In genomic region chr11:77085652-77086051, GRCh38 we compare ENCODE assay signal across 28 cellular contexts. TPM values are rescaled to one million over a fixed set of nuclear protein-coding genes. Genes with fewer than 3 reads are reported as not detected.
DNase-seq lines count a peak whose midpoint lies in the region; ATAC-seq, FAIRE-seq and TF ChIP-seq lines count a peak whose summit lies in the region.
"Had no signal": no experiment of that assay in that cellular context is flagged by ENCODE, and none has a peak within 500 bp of the region (broad histone marks: within the 10 kb centered on the region; RNA-seq: fewer than 3 reads in every experiment).

No MANE protein-coding gene starts in this region.

- no peaks in the 10 kb centered on the region for H3K9me3 ChIP-seq in right cardiac atrium (ENCODE audit: control insufficient read depth, low read length)
- H3K9me3 ChIP-seq in heart right ventricle, result no peaks in the 10 kb centered on the region
- no peaks in the 10 kb centered on the region for H3K9me3 ChIP-seq in kidney (ENCODE audit: control insufficient read depth in 1 of 2, low read length in 2 of 2)
- no peaks in the 10 kb centered on the region for H3K9me3 ChIP-seq in neuronal stem cell (replicated peaks in 1 of 2; ENCODE audit: control insufficient read depth in 2 of 2, insufficient read depth in 1 of 2, low read depth in 1 of 2, low read length in 2 of 2)
- H3K9me3 ChIP-seq in MG63, result no peaks in the 10 kb centered on the region
- H3K9me3 ChIP-seq: Caco-2, lower lobe of right lung had no signal

- no peak overlapping the region for H2BK15ac ChIP-seq in neuronal stem cell (ENCODE audit: low read length)

- ATAC-seq in right cardiac atrium, result no peak
- no peak for ATAC-seq in heart right ventricle
- ATAC-seq in HG02623 (IDR thresholded peaks at IDR 0.05; ENCODE audit: unreplicated experiment), result no peak
- ATAC-seq: activated CD8-positive, alpha-beta T cell treated with anti-CD3 and anti-CD28 coated beads, Interleukin-2, amount 10 ng/mL, durations not matched to agents 7 days and 5 days; lower lobe of right lung; SK-N-SH treated with all-trans-retinoic acid at 6 μM for 48 hours had no signal

- no peak overlapping the region for H2BK120ac ChIP-seq in neuronal stem cell (ENCODE audit: low read depth, low read length)

- H3K4me3 Mint-ChIP-seq in type B pancreatic cell, result no peak overlapping the region
- H3K4me3 Mint-ChIP-seq: activated CD8-positive, alpha-beta T cell treated with anti-CD3 and anti-CD28 coated beads, Interleukin-2, amount 10 ng/mL, durations not matched to agents 7 days and 5 days; naive B cell had no signal

- TF ChIP-seq CTCF in heart right ventricle (IDR thresholded peaks at IDR 0.05), result no peak
- TF ChIP-seq CTCF in kidney (IDR thresholded peaks at IDR 0.05; ENCODE audit: borderline replicate concordance, extremely low read depth, insufficient read depth), result no peak
- no peak for TF ChIP-seq CTCF in type B pancreatic cell (conservative IDR thresholded peaks at IDR 0.05)

- no peak overlapping the region for H3K4ac ChIP-seq in neuronal stem cell (ENCODE audit: low read length)

- no peaks in the 10 kb centered on the region for H3K9me3 Mint-ChIP-seq in type B pancreatic cell
- H3K9me3 Mint-ChIP-seq: naive B cell had no signal

- no peak overlapping the region for H3K18ac ChIP-seq in neuronal stem cell (ENCODE audit: low read length)

- peaks cover 0 to 6% (median 0%) of the 10 kb centered on the region in 9 donors for H3K36me3 ChIP-seq in heart right ventricle
- no peaks in the 10 kb centered on the region for H3K36me3 ChIP-seq in kidney (ENCODE audit: control insufficient read depth in 1 of 2, insufficient read depth in 2 of 2, low read length in 2 of 2)
- H3K36me3 ChIP-seq in neuronal stem cell (replicated peaks in 1 of 2; ENCODE audit: control insufficient read depth in 2 of 2, insufficient read depth in 2 of 2, low read length in 2 of 2), result peaks cover 0 to 73% of the 10 kb centered on the region in 2 donors
- H3K36me3 ChIP-seq in MG63, result no peaks in the 10 kb centered on the region
- H3K36me3 ChIP-seq: lower lobe of right lung had no signal

- H3K4me3 ChIP-seq in right cardiac atrium (ENCODE audit: low read length) (no peak overlapping the region), heart right ventricle (no peak overlapping the region), kidney (ENCODE audit: low read length in 2 of 2) (no peak overlapping the region), neuronal stem cell (ENCODE audit: low read length in 2 of 2) (no peak overlapping the region), MG63 (no peak overlapping the region)
- H3K4me3 ChIP-seq: lower lobe of right lung had no signal

- H3K4me1 ChIP-seq in right cardiac atrium (ENCODE audit: control insufficient read depth, insufficient read depth, low read length) (peaks cover 3% of the 10 kb centered on the region), heart right ventricle (peaks cover 9 to 28% (median 18%) of the 10 kb centered on the region in 9 donors), kidney (ENCODE audit: control insufficient read depth in 1 of 2, insufficient read depth in 1 of 2, low read depth in 1 of 2, low read length in 2 of 2) (peaks cover 24 to 30% of the 10 kb centered on the region in 2 donors), neuronal stem cell (ENCODE audit: control insufficient read depth in 2 of 2, insufficient read depth in 1 of 2, low read depth in 1 of 2, low read length in 2 of 2) (peaks cover 2 to 6% of the 10 kb centered on the region in 2 donors)

- no peak overlapping the region for H2BK12ac ChIP-seq in neuronal stem cell (ENCODE audit: low read length)

- no peaks in the 10 kb centered on the region for H3K27me3 Mint-ChIP-seq in type B pancreatic cell
- H3K27me3 Mint-ChIP-seq: naive B cell had no signal

- no peak overlapping the region for H3K4me2 ChIP-seq in neuronal stem cell (ENCODE audit: insufficient read depth, low read length, poor library complexity, severe bottlenecking)

- H2AFZ ChIP-seq in neuronal stem cell (ENCODE audit: low read length), result no peak overlapping the region

- 90% methylated on average over 6 of the region's 6 CpGs for WGBS in right cardiac atrium
- WGBS in heart right ventricle, 2 donors, result 91 to 93% methylated on average over 6 of the region's 6 CpGs
- no CpG with 5 or more reads among the region's 6 CpGs for WGBS in neuronal stem cell (ENCODE audit: extremely low coverage in 2 of 2, insufficient read length in 2 of 2, insufficient replicate concordance in 1 of 2), 2 donors

- no peaks in the 10 kb centered on the region for H3K79me1 ChIP-seq in neuronal stem cell (ENCODE audit: low read depth, low read length)

- intact Hi-C loops in right cardiac atrium (cut with DNase I) (loop anchor here in 1 of 4 donors (5.0 kb wide), 1 partner anchor 33 kb away; no protein-coding TSS in a partner anchor), heart right ventricle (cut with DNase I) (loop anchor here in 3 of 10 donors (5.0 to 10.0 kb wide), 4 partner anchors 38 to 361 kb away; no protein-coding TSS in a partner anchor), kidney (cut with DNase I) (loop anchor here (5.0 kb wide), 1 partner anchor 33 kb away; no protein-coding TSS in a partner anchor)

- peak in 2 of 3 donors; percentile 9 to 31 for DNase-seq in right cardiac atrium
- no peak for DNase-seq in heart right ventricle
- DNase-seq in kidney, result peak; percentile 32
- no peak for DNase-seq in neuronal stem cell (ENCODE audit: low spot score)
- no peak for DNase-seq in type B pancreatic cell (ENCODE audit: extremely low spot score, unreplicated experiment)
- DNase-seq in stimulated activated CD4-positive, alpha-beta T cell treated with anti-CD3 and anti-CD28 coated beads, Interleukin-2, amount 100 ng/mL, for 48 hours, result no peak
- no peak for DNase-seq in MG63
- DNase-seq: ACHN; activated CD8-positive, alpha-beta T cell treated with anti-CD3 and anti-CD28 coated beads, Interleukin-2, amount 10 ng/mL, durations not matched to agents 7 days and 5 days; activated gamma-delta T cell; cerebellar nuclear complex; Kasumi-1; lower lobe of right lung; MV-4-11; naive B cell; NCI-H1436 treated with DMSO at 0.1 percent for 48 hours; NCI-H2107; NCI-H446 treated with DMSO at 0.1 percent for 48 hours; occipital lobe had no signal

- no peak overlapping the region for H2AK5ac ChIP-seq in neuronal stem cell (ENCODE audit: low read depth, low read length)

- H3K27ac ChIP-seq in right cardiac atrium (ENCODE audit: low read length) (no peak overlapping the region), heart right ventricle (peak overlapping the region in 1 of 10 donors; percentile 8), kidney (ENCODE audit: low read depth in 2 of 2, low read length in 2 of 2) (no peak overlapping the region), neuronal stem cell (replicated peaks; ENCODE audit: low read length) (no peak overlapping the region)
- H3K27ac ChIP-seq: lower lobe of right lung had no signal

- no peak overlapping the region for H3K14ac ChIP-seq in neuronal stem cell (ENCODE audit: low read length)

- H3K36me3 Mint-ChIP-seq in type B pancreatic cell, result no peaks in the 10 kb centered on the region
- H3K36me3 Mint-ChIP-seq: naive B cell had no signal

- FAIRE-seq in kidney (lab: Jason Lieb, UNC), result no peak
- FAIRE-seq: islet of Langerhans had no signal

- peaks cover 6% of the 10 kb centered on the region for H3K4me1 Mint-ChIP-seq in type B pancreatic cell (ENCODE audit: unreplicated experiment)

- H4K91ac ChIP-seq in neuronal stem cell (ENCODE audit: low read depth, low read length, poor library complexity), result no peak overlapping the region

- no peak overlapping the region for H4K8ac ChIP-seq in neuronal stem cell (ENCODE audit: low read depth, low read length)

- H3K9ac ChIP-seq in kidney (ENCODE audit: low read length in 2 of 2) (no peak overlapping the region), neuronal stem cell (ENCODE audit: low read depth, low read length, poor library complexity) (peak overlapping the region; percentile 24)

- no peak overlapping the region for H3K23ac ChIP-seq in neuronal stem cell (ENCODE audit: low read depth, low read length, poor library complexity)

- peak overlapping the region; percentile 69 for H3K27ac Mint-ChIP-seq in type B pancreatic cell
- H3K27ac Mint-ChIP-seq: activated CD8-positive, alpha-beta T cell treated with anti-CD3 and anti-CD28 coated beads, Interleukin-2, amount 10 ng/mL, durations not matched to agents 7 days and 5 days had no signal

- no peaks in the 10 kb centered on the region for H3K27me3 ChIP-seq in right cardiac atrium (ENCODE audit: control insufficient read depth, insufficient read depth)
- no peaks in the 10 kb centered on the region for H3K27me3 ChIP-seq in heart right ventricle
- H3K27me3 ChIP-seq in neuronal stem cell (ENCODE audit: control insufficient read depth in 3 of 3, insufficient read depth in 3 of 3, low read depth in 1 of 3, low read length in 3 of 3), result peaks cover 0 to 1% (median 0%) of the 10 kb centered on the region in 3 experiments
- no peaks in the 10 kb centered on the region for H3K27me3 ChIP-seq in MG63

- no peak overlapping the region for H2BK5ac ChIP-seq in neuronal stem cell (ENCODE audit: low read length)

RNA-seq across cellular contexts. Expression of gene OMP, which starts 17.0 kb away (rescaled TPM):
- not detected for total RNA-seq in right cardiac atrium
- not detected for polyA plus RNA-seq in right cardiac atrium
- under 1 TPM in 1 of 10 donors, not detected in 9; 0.58 TPM for total RNA-seq in heart right ventricle
- not detected for polyA plus RNA-seq in heart right ventricle
- total RNA-seq in kidney, result 1.8 TPM
- polyA plus RNA-seq in kidney (ENCODE audit: insufficient read depth, low read depth, low replicate concordance), result not detected
- not detected for polyA plus RNA-seq in neuronal stem cell (2013, experiment 1 of 2)
- not detected for polyA plus RNA-seq in neuronal stem cell (2013, experiment 2 of 2)
- total RNA-seq in type B pancreatic cell (ENCODE audit: low replicate concordance), result 0.86 and 0.94 TPM in 2 replicates
- not detected in 2 replicates for total RNA-seq in MG63 (2014; rRNA removed; shearing (Covaris generic); ENCODE audit: low replicate concordance)
- total RNA-seq: activated CD8-positive, alpha-beta T cell treated with anti-CD3 and anti-CD28 coated beads, Interleukin-2, amount 10 ng/mL, durations not matched to agents 7 days and 5 days; lower lobe of right lung; occipital lobe; OCI-LY7; subcutaneous adipose tissue; urinary bladder had no signal
- polyA plus RNA-seq: adipose tissue, BJ, urinary bladder had no signal

RNA-seq across cellular contexts. Expression of gene CAPN5, which starts 18.9 kb away (rescaled TPM):
- 1 to 10 TPM; 4.6 to 6.9 (median 5.5) TPM for total RNA-seq in right cardiac atrium
- polyA plus RNA-seq in right cardiac atrium, result 2.9 TPM
- total RNA-seq in heart right ventricle, result 1 to 10 TPM; 1.8 to 3.6 (median 2.7) TPM
- polyA plus RNA-seq in heart right ventricle, result 1 to 10 TPM; 2.0 to 2.5 TPM
- total RNA-seq in kidney, result 36.0 TPM
- 20.0 TPM for polyA plus RNA-seq in kidney (ENCODE audit: insufficient read depth, low read depth, low replicate concordance)
- polyA plus RNA-seq in neuronal stem cell (2013, experiment 1 of 2), result 7.6 TPM
- polyA plus RNA-seq in neuronal stem cell (2013, experiment 2 of 2), result 8.0 TPM
- total RNA-seq in type B pancreatic cell (ENCODE audit: low replicate concordance), result 17.9 and 18.8 TPM in 2 replicates
- 2.1 and 6.1 TPM in 2 replicates for total RNA-seq in MG63 (2014; rRNA removed; shearing (Covaris generic); ENCODE audit: low replicate concordance)

RNA-seq across cellular contexts. Expression of gene MYO7A, which starts 42.4 kb away (rescaled TPM):
- total RNA-seq in right cardiac atrium (1 to 10 TPM; 5.7 to 8.6 (median 6.8) TPM), heart right ventricle (1 to 10 TPM in 9 of 10 donors, under 1 TPM in 1; 1.00 to 6.8 (median 2.8) TPM), kidney (10.7 TPM), type B pancreatic cell (ENCODE audit: low replicate concordance) (2.8 and 5.3 TPM in 2 replicates)
- polyA plus RNA-seq in right cardiac atrium (2.4 TPM), heart right ventricle (1 to 10 TPM in 1 of 2 donors, under 1 TPM in 1; 0.91 to 5.0 TPM), kidney (ENCODE audit: insufficient read depth, low read depth, low replicate concordance) (6.1 TPM)
- polyA plus RNA-seq in neuronal stem cell (2013, experiment 1 of 2), result 0.71 TPM
- polyA plus RNA-seq in neuronal stem cell (2013, experiment 2 of 2), result 0.60 TPM
- total RNA-seq in MG63 (2014; rRNA removed; shearing (Covaris generic); ENCODE audit: low replicate concordance), result not detected in 2 replicates
- total RNA-seq: activated CD8-positive, alpha-beta T cell treated with anti-CD3 and anti-CD28 coated beads, Interleukin-2, amount 10 ng/mL, durations not matched to agents 7 days and 5 days; OCI-LY7 had no signal

RNA-seq across cellular contexts. Expression of gene B3GNT6, which starts 51.5 kb away (rescaled TPM):
- total RNA-seq in right cardiac atrium (not detected), heart right ventricle (not detected), kidney (not detected), type B pancreatic cell (ENCODE audit: low replicate concordance) (0.29 and 0.39 TPM in 2 replicates)
- polyA plus RNA-seq in right cardiac atrium (not detected), heart right ventricle (not detected), kidney (ENCODE audit: insufficient read depth, low read depth, low replicate concordance) (not detected)
- not detected for polyA plus RNA-seq in neuronal stem cell (2013, experiment 1 of 2)
- polyA plus RNA-seq in neuronal stem cell (2013, experiment 2 of 2), result not detected
- total RNA-seq in MG63 (2014; rRNA removed; shearing (Covaris generic); ENCODE audit: low replicate concordance), result not detected in 2 replicates
- total RNA-seq: activated CD8-positive, alpha-beta T cell treated with anti-CD3 and anti-CD28 coated beads, Interleukin-2, amount 10 ng/mL, durations not matched to agents 7 days and 5 days; Caco-2; lower lobe of right lung; occipital lobe; OCI-LY7; urinary bladder had no signal
- polyA plus RNA-seq: BJ, urinary bladder had no signal

Comparison
In these comparisons a context has a peak if more than half of its experiments do, and no peak if none do; other contexts are left out.
1. DNase-seq: peak in right cardiac atrium (2 of 3) and kidney (single experiment); none in heart right ventricle (0 of 2), neuronal stem cell (single experiment), type B pancreatic cell (single experiment), stimulated activated CD4-positive, alpha-beta T cell treated with anti-CD3 and anti-CD28 coated beads, Interleukin-2, amount 100 ng/mL, for 48 hours (0 of 2) and MG63 (single experiment).